ENCODE assay signal across 22 cellular contexts in genomic region chr1:37274896-37275631, GRCh38.
DNase-seq lines count a peak whose midpoint lies in the region; ATAC-seq lines count a peak whose summit lies in the region.
"Had no signal": no experiment of that assay in that cellular context is flagged by ENCODE, and none has a peak within 500 bp of the region (broad histone marks: within the 10 kb centered on the region; RNA-seq: fewer than 3 reads in every experiment).

No MANE protein-coding gene starts in this region.

- no peaks in the 10 kb centered on the region for H3K4me1 Mint-ChIP-seq in activated T-cell treated with anti-CD3 and anti-CD28 coated beads, Interleukin-2, amount 50 U/mL, for 24 hours (ENCODE audit: low read depth)
- H3K4me1 Mint-ChIP-seq: activated CD8-positive, alpha-beta memory T cell treated with anti-CD3 and anti-CD28 coated beads, Interleukin-2, amount 10 ng/mL, durations not matched to agents 7 days and 5 days; activated naive CD8-positive, alpha-beta T cell treated with anti-CD3 and anti-CD28 coated beads, Interleukin-2, amount 50 U/mL, for 24 hours; activated T-helper 17 cell treated with anti-CD3 and anti-CD28 coated beads, Interleukin-2, amount 50 U/mL, for 72 hours; natural killer cell had no signal

- no peaks in the 10 kb centered on the region for H3K27me3 ChIP-seq in NT2/D1 (ENCODE audit: insufficient read depth, insufficient read length)
- H3K27me3 ChIP-seq: BLaER1, foreskin keratinocyte, MG63, upper lobe of left lung had no signal

- H3K9me3 ChIP-seq in NT2/D1 (ENCODE audit: insufficient read depth, low read length) = peaks cover 8% of the 10 kb centered on the region; the same call in 1 of the 2 replicates
- H3K9me3 ChIP-seq: MG63, upper lobe of left lung had no signal

- no peak overlapping the region for H3K27ac Mint-ChIP-seq in activated T-cell treated with anti-CD3 and anti-CD28 coated beads, Interleukin-2, amount 50 U/mL, for 24 hours
- H3K27ac Mint-ChIP-seq: activated CD8-positive, alpha-beta memory T cell treated with anti-CD3 and anti-CD28 coated beads, Interleukin-2, amount 10 ng/mL, durations not matched to agents 7 days and 5 days; activated naive CD8-positive, alpha-beta T cell treated with anti-CD3 and anti-CD28 coated beads, Interleukin-2, amount 50 U/mL, for 24 hours; activated T-helper 17 cell treated with anti-CD3 and anti-CD28 coated beads, Interleukin-2, amount 50 U/mL, for 72 hours; dendritic cell treated with granulocyte-macrophage colony-stimulating factor and Interleukin-4, amounts not matched to agents 40 ng/mL and 50 ng/mL, for 4 days; natural killer cell had no signal

- no peaks in the 10 kb centered on the region for H3K36me3 Mint-ChIP-seq in activated T-cell treated with anti-CD3 and anti-CD28 coated beads, Interleukin-2, amount 50 U/mL, for 24 hours (ENCODE audit: low read depth)
- H3K36me3 Mint-ChIP-seq: activated CD8-positive, alpha-beta memory T cell treated with anti-CD3 and anti-CD28 coated beads, Interleukin-2, amount 10 ng/mL, durations not matched to agents 7 days and 5 days; natural killer cell had no signal

- DNase-seq in NCI-H1417 (lab: John Stamatoyannopoulos, UW) = peak in 2 of 3 experiments; percentile 72 to 80
- DNase-seq in NCI-H1417 treated with DMSO at 0.1 percent for 48 hours (lab: John Stamatoyannopoulos, UW) = no peak
- peak; percentile 6 for DNase-seq in HT1080 (ENCODE audit: low read depth)
- peak; percentile 25 for DNase-seq in NT2/D1 (ENCODE audit: low read depth, low spot score)
- DNase-seq in mesenteric fat pad (ENCODE audit: low spot score) = peak; percentile 55
- no peak for DNase-seq in activated T-cell treated with anti-CD3 and anti-CD28 coated beads, Interleukin-2, amount 50 U/mL, for 24 hours
- DNase-seq in dedifferentiated amniotic fluid mesenchymal stem cell (ENCODE audit: extremely low spot score) = no peak
- DNase-seq: 8988T; activated CD4-positive, alpha-beta T cell treated with anti-CD3 and anti-CD28 coated beads for 4 hours; activated CD8-positive, alpha-beta memory T cell treated with anti-CD3 and anti-CD28 coated beads, Interleukin-2, amount 10 ng/mL, durations not matched to agents 7 days and 5 days; activated naive CD8-positive, alpha-beta T cell treated with anti-CD3 and anti-CD28 coated beads, Interleukin-2, amount 50 U/mL, for 24 hours; Calu3; mesenchymal stem cell; MG63; natural killer cell; stomach; upper lobe of left lung had no signal

- H3K36me3 ChIP-seq in NT2/D1 (ENCODE audit: insufficient read depth, insufficient read length, low read length) = no peaks in the 10 kb centered on the region
- H3K36me3 ChIP-seq: BLaER1, MG63, stomach, upper lobe of left lung had no signal

- H3K4me3 ChIP-seq in NT2/D1 (ENCODE audit: insufficient read length, low read depth) = no peak overlapping the region
- H3K4me3 ChIP-seq: BLaER1, MG63, stomach, upper lobe of left lung had no signal

- no peak overlapping the region for H3K9ac ChIP-seq in NT2/D1 (ENCODE audit: insufficient read length, low read depth)
- H3K9ac ChIP-seq: BLaER1 had no signal

- no peak for ATAC-seq in GM21367 (IDR thresholded peaks at IDR 0.05; ENCODE audit: unreplicated experiment)
- ATAC-seq: activated CD8-positive, alpha-beta memory T cell treated with anti-CD3 and anti-CD28 coated beads, Interleukin-2, amount 10 ng/mL, durations not matched to agents 7 days and 5 days; activated naive CD8-positive, alpha-beta T cell treated with anti-CD3 and anti-CD28 coated beads, Interleukin-2, amount 50 U/mL, for 24 hours; activated T-helper 17 cell treated with anti-CD3 and anti-CD28 coated beads, Interleukin-2, amount 50 U/mL, for 72 hours; foreskin keratinocyte; natural killer cell had no signal

- peaks cover 39% of the 10 kb centered on the region for H3K27me3 Mint-ChIP-seq in activated T-cell treated with anti-CD3 and anti-CD28 coated beads, Interleukin-2, amount 50 U/mL, for 24 hours

- H3K4me3 Mint-ChIP-seq in activated T-cell treated with anti-CD3 and anti-CD28 coated beads, Interleukin-2, amount 50 U/mL, for 24 hours = no peak overlapping the region
- H3K4me3 Mint-ChIP-seq: activated CD8-positive, alpha-beta memory T cell treated with anti-CD3 and anti-CD28 coated beads, Interleukin-2, amount 10 ng/mL, durations not matched to agents 7 days and 5 days; activated naive CD8-positive, alpha-beta T cell treated with anti-CD3 and anti-CD28 coated beads, Interleukin-2, amount 50 U/mL, for 24 hours; activated T-helper 17 cell treated with anti-CD3 and anti-CD28 coated beads, Interleukin-2, amount 50 U/mL, for 72 hours; dendritic cell treated with granulocyte-macrophage colony-stimulating factor and Interleukin-4, amounts not matched to agents 40 ng/mL and 50 ng/mL, for 4 days; natural killer cell had no signal

- H3K4me1 ChIP-seq in NT2/D1 (ENCODE audit: insufficient read depth, insufficient read length) = peaks cover 28% of the 10 kb centered on the region
- H3K4me1 ChIP-seq: BLaER1, foreskin keratinocyte, stomach, upper lobe of left lung had no signal

- H3K9me3 Mint-ChIP-seq in activated T-cell treated with anti-CD3 and anti-CD28 coated beads, Interleukin-2, amount 50 U/mL, for 24 hours = peaks cover 5% of the 10 kb centered on the region

Comparison
In these comparisons a context has a peak if more than half of its experiments do, and no peak if none do; other contexts are left out.
1. DNase-seq: peak in NCI-H1417 (2 of 3), HT1080 (single experiment), NT2/D1 (single experiment) and mesenteric fat pad (single experiment); none in NCI-H1417 treated with DMSO at 0.1 percent for 48 hours (single experiment), activated T-cell treated with anti-CD3 and anti-CD28 coated beads, Interleukin-2, amount 50 U/mL, for 24 hours (single experiment) and dedifferentiated amniotic fluid mesenchymal stem cell (single experiment).